ENCODE assay signal across 9 cellular contexts in the genomic region with DNA sequence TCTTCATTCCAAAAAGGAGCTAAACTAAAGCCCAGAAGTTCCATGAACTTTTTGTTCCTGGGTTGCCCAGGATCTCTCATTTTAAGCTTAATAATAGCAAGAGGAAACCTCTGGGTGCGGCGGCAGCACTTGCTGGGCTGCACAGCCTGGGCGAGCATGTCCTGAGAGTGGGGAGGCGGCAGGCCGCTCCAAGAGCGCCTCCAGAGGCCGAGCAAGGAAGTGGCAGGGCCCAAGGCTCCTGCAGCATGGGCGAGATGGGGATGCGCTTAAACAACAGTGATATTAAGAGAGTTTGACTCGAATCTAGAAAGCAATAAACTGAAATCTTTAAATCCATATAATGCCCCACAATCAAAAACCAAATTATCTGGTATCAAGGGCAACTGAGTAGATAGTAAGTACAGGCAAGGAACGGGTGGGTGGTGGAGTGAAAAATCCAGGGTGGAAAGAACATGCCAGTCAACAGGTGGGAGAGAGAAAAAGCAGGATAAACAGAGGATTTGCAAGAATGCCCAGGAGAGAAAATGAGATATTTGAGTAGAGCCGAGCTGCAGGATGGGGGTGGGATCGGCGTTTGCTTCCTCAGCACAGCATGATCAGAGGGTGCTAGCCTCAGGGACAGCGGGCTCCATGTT. TPM values are rescaled to one million over a fixed set of nuclear protein-coding genes. Genes with fewer than 3 reads are reported as not detected.
DNase-seq lines count a peak whose midpoint lies in the region; ATAC-seq and TF ChIP-seq lines count a peak whose summit lies in the region.
"Had no signal": no experiment of that assay in that cellular context is flagged by ENCODE, and none has a peak within 500 bp of the region (broad histone marks: within the 10 kb centered on the region; RNA-seq: fewer than 3 reads in every experiment).

No MANE protein-coding gene starts in this region.

- TF ChIP-seq CTCF in CD14-positive monocyte (IDR thresholded peaks at IDR 0.05): peak; percentile 69
- peak; percentile 66 for TF ChIP-seq CTCF in RWPE1 (conservative IDR thresholded peaks at IDR 0.05; ENCODE audit: low read depth)
- peak; percentile 87 for TF ChIP-seq CTCF in endothelial cell (IDR thresholded peaks at IDR 0.05; ENCODE audit: unreplicated experiment)
- peak; percentile 51 for TF ChIP-seq CTCF in osteocyte (IDR thresholded peaks at IDR 0.05)

- no peak for DNase-seq in CD14-positive monocyte (ENCODE audit: low spot score)
- peak; percentile 49 for DNase-seq in RWPE1 (ENCODE audit: low spot score)
- DNase-seq in endothelial cell (ENCODE audit: low spot score): peak; percentile 78
- DNase-seq in osteocyte (ENCODE audit: extremely low spot score, unreplicated experiment): no peak
- DNase-seq in effector CD4-positive, alpha-beta T cell: no peak
- DNase-seq in NCI-H524 treated with DMSO at 0.1 percent for 48 hours (lab: John Stamatoyannopoulos, UW): no peak

- CTCF ChIA-PET in RWPE1 (lab: Yijun Ruan, JAX): interaction anchor here (0.6 to 1.3 kb wide), 5 partner anchors 13 to 384 kb away, joined by 3 to 4 read pairs (median 3); no protein-coding TSS in a partner anchor

- H3K4me3 Mint-ChIP-seq in CD14-positive monocyte (no peak overlapping the region), endothelial cell (ENCODE audit: unreplicated experiment) (no peak overlapping the region), osteocyte (ENCODE audit: unreplicated experiment) (no peak overlapping the region)
- H3K4me3 Mint-ChIP-seq: IgD-negative memory B cell had no signal

- no peaks in the 10 kb centered on the region for H3K36me3 Mint-ChIP-seq in CD14-positive monocyte
- H3K36me3 Mint-ChIP-seq in endothelial cell (ENCODE audit: low read depth, unreplicated experiment): no peaks in the 10 kb centered on the region
- H3K36me3 Mint-ChIP-seq in osteocyte (ENCODE audit: unreplicated experiment): no peaks in the 10 kb centered on the region
- H3K36me3 Mint-ChIP-seq: IgD-negative memory B cell had no signal

- H3K27ac Mint-ChIP-seq in CD14-positive monocyte (peak overlapping the region in 1 of 7 donors; percentile 14), endothelial cell (ENCODE audit: unreplicated experiment) (no peak overlapping the region), osteocyte (ENCODE audit: unreplicated experiment) (no peak overlapping the region)
- H3K27ac Mint-ChIP-seq: IgD-negative memory B cell had no signal

- intact Hi-C loops in CD14-positive monocyte (cut with micrococcal nuclease): no loop called here

- ATAC-seq in GM19035 (IDR thresholded peaks at IDR 0.05; ENCODE audit: unreplicated experiment) (peak; percentile 98), HG03135 (IDR thresholded peaks at IDR 0.05; ENCODE audit: unreplicated experiment) (peak; percentile 82)

- no peak overlapping the region for H3K27ac ChIP-seq in RWPE1

- no peaks in the 10 kb centered on the region for H3K4me1 Mint-ChIP-seq in CD14-positive monocyte
- H3K4me1 Mint-ChIP-seq in endothelial cell (ENCODE audit: unreplicated experiment): peaks cover 13% of the 10 kb centered on the region
- no peaks in the 10 kb centered on the region for H3K4me1 Mint-ChIP-seq in osteocyte (ENCODE audit: unreplicated experiment)

- H3K27me3 Mint-ChIP-seq in CD14-positive monocyte (ENCODE audit: low read depth in 3 of 3) (peaks cover 1 to 5% (median 2%) of the 10 kb centered on the region in 3 donors), endothelial cell (ENCODE audit: unreplicated experiment) (peaks cover 2% of the 10 kb centered on the region), osteocyte (ENCODE audit: unreplicated experiment) (no peaks in the 10 kb centered on the region)

- POLR2A ChIA-PET in RWPE1 (lab: Yijun Ruan, JAX; ENCODE audit: low non-redundant PET): no interaction called here

- peaks cover 0 to 1% (median 0%) of the 10 kb centered on the region in 7 donors for H3K9me3 Mint-ChIP-seq in CD14-positive monocyte
- H3K9me3 Mint-ChIP-seq in endothelial cell (ENCODE audit: unreplicated experiment): no peaks in the 10 kb centered on the region
- H3K9me3 Mint-ChIP-seq in osteocyte (ENCODE audit: unreplicated experiment): no peaks in the 10 kb centered on the region
- H3K9me3 Mint-ChIP-seq: IgD-negative memory B cell had no signal

RNA-seq across cellular contexts. Expression of a gene that starts 14.1 kb away (rescaled TPM):
- not detected for polyA plus RNA-seq in CD14-positive monocyte
- total RNA-seq in endothelial cell (ENCODE audit: unreplicated experiment) (6.5 TPM), osteocyte (not detected in 2 replicates)

Comparison
In these comparisons a context has a peak if more than half of its experiments do, and no peak if none do; other contexts are left out.
1. DNase-seq: peak in RWPE1 (single experiment) and endothelial cell (single experiment); none in CD14-positive monocyte (single experiment), osteocyte (single experiment), effector CD4-positive, alpha-beta T cell (single experiment) and NCI-H524 treated with DMSO at 0.1 percent for 48 hours (single experiment).
2. Peak in every context shown above with its lines, with median percentiles within 50 percentile points of each other: CTCF ChIP-seq.